In genomic region chr22:20949698-20950183, GRCh38 we compare ENCODE assay signal across 1 cellular context.
TF ChIP-seq lines count a peak whose summit lies in the region.

No MANE protein-coding gene starts in this region.

TF ChIP-seq in HepG2, 621 proteins besides CTCF, POLR2A, EP300 and RAD21 (continued from another document and continues in another):
- TF ChIP-seq SNAPC4 (CRISPR knock-in tag; IDR thresholded peaks at IDR 0.05) (no peak), ZNF20 (CRISPR knock-in tag; IDR thresholded peaks at IDR 0.05) (no peak), FOXK1 (CRISPR knock-in tag; IDR thresholded peaks at IDR 0.05; ENCODE audit: borderline replicate concordance, low read depth) (0 out of 2 replicates have a peak, but pooled peaks have one; percentile 25), NCOR1 (IDR thresholded peaks at IDR 0.05; ENCODE audit: borderline replicate concordance, low read length) (no peak; the same call in 1 of the 2 replicates), ZNF121 (CRISPR knock-in tag; IDR thresholded peaks at IDR 0.05) (no peak), TBX3 (IDR thresholded peaks at IDR 0.05; ENCODE audit: borderline replicate concordance) (peak; percentile 25; the same call in 1 of the 2 replicates), ETV6 (CRISPR knock-in tag; conservative IDR thresholded peaks at IDR 0.05) (no peak), JDP2 (CRISPR knock-in tag; IDR thresholded peaks at IDR 0.05; ENCODE audit: borderline replicate concordance) (no peak), MTERF4 (CRISPR knock-in tag; IDR thresholded peaks at IDR 0.05) (0 out of 2 replicates have a peak, but pooled peaks have one; percentile 41), GATAD1 (CRISPR knock-in tag; IDR thresholded peaks at IDR 0.05) (peak; percentile 27; the same call in 1 of the 2 replicates), ZBTB49 (CRISPR knock-in tag; IDR thresholded peaks at IDR 0.05; ENCODE audit: borderline replicate concordance) (no peak), ZNF530 (CRISPR knock-in tag; IDR thresholded peaks at IDR 0.05; ENCODE audit: low read depth) (no peak), ARNTL (CRISPR knock-in tag; IDR thresholded peaks at IDR 0.05) (no peak), HOXA3 (CRISPR knock-in tag; IDR thresholded peaks at IDR 0.05) (peak; percentile 71; the same call in 1 of the 2 replicates), ZNF766 (CRISPR knock-in tag; IDR thresholded peaks at IDR 0.05; ENCODE audit: borderline replicate concordance) (no peak), HIVEP1 (CRISPR knock-in tag; IDR thresholded peaks at IDR 0.05) (0 out of 2 replicates have a peak, but pooled peaks have one; percentile 18), KAT7 (CRISPR knock-in tag; IDR thresholded peaks at IDR 0.05; ENCODE audit: borderline replicate concordance) (no peak), NFKBIZ (CRISPR knock-in tag; IDR thresholded peaks at IDR 0.05) (no peak), KDM4B (CRISPR knock-in tag; IDR thresholded peaks at IDR 0.05) (peak; percentile 68; the same call in 1 of the 2 replicates), ZNF598 (CRISPR knock-in tag; IDR thresholded peaks at IDR 0.05; ENCODE audit: borderline replicate concordance) (no peak), ZNF276 (CRISPR knock-in tag; IDR thresholded peaks at IDR 0.05; ENCODE audit: low read depth) (no peak), SRSF9 (IDR thresholded peaks at IDR 0.05; ENCODE audit: borderline replicate concordance, insufficient read depth, low read depth, low read length, poor library complexity, severe bottlenecking) (no peak), NR2C2 (CRISPR knock-in tag; IDR thresholded peaks at IDR 0.05; ENCODE audit: borderline replicate concordance) (no peak), FOSL2 (CRISPR knock-in tag; IDR thresholded peaks at IDR 0.05) (peak; percentile 52), ZNF614 (CRISPR knock-in tag; IDR thresholded peaks at IDR 0.05; ENCODE audit: borderline replicate concordance) (peak; percentile 68; the same call in 1 of the 2 replicates), ZNF652 (CRISPR knock-in tag; IDR thresholded peaks at IDR 0.05; ENCODE audit: borderline replicate concordance, low read depth) (peak; percentile 50; the same call in 1 of the 2 replicates), ZNF17 (CRISPR knock-in tag; IDR thresholded peaks at IDR 0.05) (no peak), NFYB (CRISPR knock-in tag; IDR thresholded peaks at IDR 0.05) (no peak), HDAC2 (CRISPR knock-in tag; IDR thresholded peaks at IDR 0.05) (peak; percentile 85), RBM22 (optimal IDR thresholded peaks at IDR 0.05; ENCODE audit: low read length) (peak; percentile 81), XRCC5 (optimal IDR thresholded peaks at IDR 0.05; ENCODE audit: low read length) (no peak), TFAP4 (IDR thresholded peaks at IDR 0.05; ENCODE audit: borderline replicate concordance, low read depth) (peak; percentile 73; the same call in 1 of the 2 replicates), ZNF841 (CRISPR knock-in tag; IDR thresholded peaks at IDR 0.05; ENCODE audit: borderline replicate concordance) (no peak), IKZF5 (CRISPR knock-in tag; IDR thresholded peaks at IDR 0.05) (peak; percentile 70; the same call in 1 of the 2 replicates), POLR2AphosphoS5 (IDR thresholded peaks at IDR 0.05; ENCODE audit: low read depth, low read length) (no peak), BHLHE40 (IDR thresholded peaks at IDR 0.05; ENCODE audit: low read length) (no peak), ZNF451 (CRISPR knock-in tag; IDR thresholded peaks at IDR 0.05) (no peak), ZBTB3 (CRISPR knock-in tag; IDR thresholded peaks at IDR 0.05; ENCODE audit: borderline replicate concordance, low read depth) (no peak), SOX13 (IDR thresholded peaks at IDR 0.05) (no peak), SOX13 (CRISPR knock-in tag; conservative IDR thresholded peaks at IDR 0.05 in 1 of 2, IDR thresholded peaks at IDR 0.05 in 1 of 2) (peak in 1 of 2 experiments; percentile 80; a peak in 2 of 4 replicates), ZNF788 (CRISPR knock-in tag; IDR thresholded peaks at IDR 0.05; ENCODE audit: borderline replicate concordance) (peak; percentile 47; the same call in 1 of the 2 replicates), ZNF468 (CRISPR knock-in tag; IDR thresholded peaks at IDR 0.05) (no peak), E2F5 (CRISPR knock-in tag; conservative IDR thresholded peaks at IDR 0.05) (no peak), ARID2 (CRISPR knock-in tag; IDR thresholded peaks at IDR 0.05; ENCODE audit: borderline replicate concordance) (no peak), ZNF343 (CRISPR knock-in tag; IDR thresholded peaks at IDR 0.05) (no peak), HMGA1 (CRISPR knock-in tag; conservative IDR thresholded peaks at IDR 0.05) (no peak), ZNF280B (CRISPR knock-in tag; IDR thresholded peaks at IDR 0.05; ENCODE audit: borderline replicate concordance) (no peak), THRA (CRISPR knock-in tag; IDR thresholded peaks at IDR 0.05; ENCODE audit: borderline replicate concordance) (peak; percentile 19; the same call in 1 of the 2 replicates), TRIM24 (CRISPR knock-in tag; IDR thresholded peaks at IDR 0.05) (no peak), ZFP36 (IDR thresholded peaks at IDR 0.05; ENCODE audit: borderline replicate concordance, low read depth, low read length, partially characterized antibody) (no peak), NBN (conservative IDR thresholded peaks at IDR 0.05) (no peak), MZF1 (CRISPR knock-in tag; IDR thresholded peaks at IDR 0.05; ENCODE audit: borderline replicate concordance) (no peak)
